Comparison of ENCODE assay signal across 8 cellular contexts in the genomic region with DNA sequence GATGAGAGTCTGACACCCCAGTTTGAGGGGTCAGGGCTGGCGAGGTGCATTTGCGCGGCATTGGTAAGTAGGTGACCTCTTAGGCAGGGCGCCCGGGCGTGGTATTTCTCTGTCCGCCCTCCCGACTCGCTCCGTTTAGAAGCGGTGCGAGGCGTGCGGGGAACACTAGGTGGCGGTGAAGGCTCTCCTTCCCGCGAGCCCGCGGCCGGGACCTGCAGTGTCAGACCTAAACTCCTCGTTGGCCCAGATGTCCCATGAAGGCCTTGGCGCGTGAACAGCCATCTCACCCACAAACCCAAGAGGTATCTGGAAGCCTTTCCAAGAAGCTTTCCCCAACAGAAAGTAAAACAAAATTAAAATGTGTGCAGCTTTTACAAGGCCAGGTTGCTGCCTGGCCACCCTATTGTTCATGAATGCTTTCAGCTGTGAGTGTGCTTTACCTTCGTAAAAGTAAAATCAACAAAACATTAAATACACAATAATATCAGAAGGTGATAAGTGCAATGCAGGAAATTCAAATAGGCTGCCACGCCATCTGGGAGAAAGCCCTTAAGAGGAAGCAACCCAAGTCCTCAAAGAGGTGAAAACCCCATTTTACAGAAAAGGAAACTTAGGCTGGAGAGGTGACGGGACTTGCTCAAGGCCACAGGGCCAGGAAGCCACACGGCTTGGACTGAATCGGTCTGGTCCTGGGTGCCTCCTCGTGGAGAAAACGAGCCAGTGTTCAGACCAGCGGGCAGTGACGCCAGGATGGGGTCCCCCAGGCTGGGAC.
DNase-seq lines count a peak whose midpoint lies in the region; ATAC-seq and TF ChIP-seq lines count a peak whose summit lies in the region.

No MANE protein-coding gene starts in this region.

- DNase-seq in AG04449 (ENCODE audit: low read depth, low spot score) (no peak), NCI-H345 (lab: John Stamatoyannopoulos, UW) (peak; percentile 59), cerebellar cortex (ENCODE audit: low spot score) (peak; percentile 87), left lung (peak; percentile 76 to 94)
- peak; percentile 88 for DNase-seq in activated CD4-positive, alpha-beta T cell treated with anti-CD3 and anti-CD28 coated beads for 36 hours
- DNase-seq in stimulated activated CD4-positive, alpha-beta T cell treated with anti-CD3 and anti-CD28 coated beads, Interleukin-4, amount 100 ng/mL, for 1 hour, result peak; percentile 73

- no peaks in the 10 kb centered on the region for H3K36me3 ChIP-seq in left lung

- H3K4me3 ChIP-seq in AG04449 (ENCODE audit: low read depth, low read length) (peak overlapping the region; percentile 30), left lung (no peak overlapping the region)

- peak; percentile 39 for ATAC-seq in GM18519 (IDR thresholded peaks at IDR 0.05; ENCODE audit: low FRiP score, unreplicated experiment)
- peak; percentile 78 for ATAC-seq in HG03097 (IDR thresholded peaks at IDR 0.05; ENCODE audit: low FRiP score, unreplicated experiment)
- ATAC-seq in activated CD4-positive, alpha-beta T cell treated with anti-CD3 and anti-CD28 coated beads for 36 hours, result peak; percentile 98
- ATAC-seq in left lung, result peak; percentile 97

- peaks cover 0 to 66% of the 10 kb centered on the region in 2 donors for H3K27me3 ChIP-seq in left lung

- peaks cover 41% of the 10 kb centered on the region for H3K27me3 Mint-ChIP-seq in activated CD4-positive, alpha-beta T cell treated with anti-CD3 and anti-CD28 coated beads for 36 hours

- no peak overlapping the region for H3K4me3 Mint-ChIP-seq in activated CD4-positive, alpha-beta T cell treated with anti-CD3 and anti-CD28 coated beads for 36 hours

- POLR2A ChIA-PET in AG04449 (lab: Yijun Ruan, JAX), result no interaction called here
- POLR2A ChIA-PET in activated CD4-positive, alpha-beta T cell treated with anti-CD3 and anti-CD28 coated beads for 36 hours (lab: Charles Lee), result no interaction called here

- H3K9me3 ChIP-seq in left lung, result no peaks in the 10 kb centered on the region

- CTCF ChIA-PET in AG04449 (lab: Yijun Ruan, JAX), result interaction anchor here (0.6 to 4.9 kb wide), 38 partner anchors 8 to 676 kb away, joined by 3 to 47 read pairs (median 4); no protein-coding TSS in a partner anchor
- CTCF ChIA-PET in activated CD4-positive, alpha-beta T cell treated with anti-CD3 and anti-CD28 coated beads for 36 hours (lab: Charles Lee), result interaction anchor here (0.6 to 2.4 kb wide), 14 partner anchors 11 to 716 kb away, joined by 3 to 7 read pairs (median 3); partner anchors contain the start of gene ISL2

- no peaks in the 10 kb centered on the region for H3K9me3 Mint-ChIP-seq in activated CD4-positive, alpha-beta T cell treated with anti-CD3 and anti-CD28 coated beads for 36 hours (ENCODE audit: low read depth)

- H3K36me3 Mint-ChIP-seq in activated CD4-positive, alpha-beta T cell treated with anti-CD3 and anti-CD28 coated beads for 36 hours (ENCODE audit: low read depth), result no peaks in the 10 kb centered on the region

- TF ChIP-seq CTCF in AG04449 (IDR thresholded peaks at IDR 0.05; ENCODE audit: insufficient read depth, low read length, missing control alignments) (peak; percentile 95), left lung (IDR thresholded peaks at IDR 0.05) (peak; percentile 80 to 86)

- no peak overlapping the region for H3K27ac ChIP-seq in left lung

- no peak overlapping the region for H3K27ac Mint-ChIP-seq in activated CD4-positive, alpha-beta T cell treated with anti-CD3 and anti-CD28 coated beads for 36 hours

- intact Hi-C loops in activated CD4-positive, alpha-beta T cell treated with anti-CD3 and anti-CD28 coated beads for 36 hours (cut with DNase I, micrococcal nuclease), result loop anchor here (1.0 to 5.0 kb wide), 6 partner anchors 96 to 676 kb away; partner anchors contain the start of gene ISL2 (in 2 of the 2)
- intact Hi-C loops in left lung (cut with DNase I), result loop anchor here in 1 of 2 donors (5.0 kb wide), 1 partner anchor 136 kb away; no protein-coding TSS in a partner anchor

- peaks cover 0 to 10% of the 10 kb centered on the region in 2 donors for H3K4me1 ChIP-seq in left lung

- H3K4me1 Mint-ChIP-seq in activated CD4-positive, alpha-beta T cell treated with anti-CD3 and anti-CD28 coated beads for 36 hours, result peaks cover 9% of the 10 kb centered on the region

Comparison
In these comparisons a context has a peak if more than half of its experiments do, and no peak if none do; other contexts are left out.
1. ATAC-seq: peak in every context shown above with its lines; median percentile 98 in activated CD4-positive, alpha-beta T cell treated with anti-CD3 and anti-CD28 coated beads for 36 hours; 97 in left lung; 78 in HG03097; 39 in GM18519.